Comparison of ENCODE assay signal across 10 cellular contexts in genomic region chr9:137762414-137763061, GRCh38.
DNase-seq lines count a peak whose midpoint lies in the region; ATAC-seq and TF ChIP-seq lines count a peak whose summit lies in the region.
"Had no signal": no experiment of that assay in that cellular context is flagged by ENCODE, and none has a peak within 500 bp of the region (broad histone marks: within the 10 kb centered on the region; RNA-seq: fewer than 3 reads in every experiment).

No MANE protein-coding gene starts in this region.

- no peak for TF ChIP-seq POLR2A in suprapubic skin (IDR thresholded peaks at IDR 0.05)

- TF ChIP-seq EP300 in suprapubic skin (IDR thresholded peaks at IDR 0.05), result no peak

- H3K4me3 ChIP-seq in suprapubic skin, result no peak overlapping the region

- peaks cover 66% of the 10 kb centered on the region for H3K36me3 ChIP-seq in suprapubic skin

- CTCF ChIA-PET in CD4-positive, alpha-beta T cell (lab: Charles Lee), result no interaction called here

- H3K27me3 ChIP-seq in CD4-positive, alpha-beta T cell (ENCODE audit: control insufficient read depth, insufficient read depth, low read length), result no peaks in the 10 kb centered on the region
- no peaks in the 10 kb centered on the region for H3K27me3 ChIP-seq in suprapubic skin

- no peak for TF ChIP-seq CTCF in CD4-positive, alpha-beta T cell (IDR thresholded peaks at IDR 0.05)
- TF ChIP-seq CTCF in chondrocyte (IDR thresholded peaks at IDR 0.05) (no peak), suprapubic skin (IDR thresholded peaks at IDR 0.05) (no peak)

- WGBS in suprapubic skin, result 78% methylated on average over 20 of the region's 21 CpGs

- H3K27me3 Mint-ChIP-seq in CD4-positive, alpha-beta T cell, result no peaks in the 10 kb centered on the region
- no peaks in the 10 kb centered on the region for H3K27me3 Mint-ChIP-seq in chondrocyte (ENCODE audit: low read depth)
- H3K27me3 Mint-ChIP-seq: central memory CD8-positive, alpha-beta T cell had no signal

- intact Hi-C loops in CD4-positive, alpha-beta T cell (cut with DNase I, micrococcal nuclease), result no loop called here

- no peak for DNase-seq in CD4-positive, alpha-beta T cell
- DNase-seq in chondrocyte (ENCODE audit: low spot score) (no peak), NCI-H345 treated with DMSO at 0.1 percent for 48 hours (lab: John Stamatoyannopoulos, UW; ENCODE audit: unreplicated experiment) (no peak), NCI-H2081 treated with DMSO at 0.1 percent for 48 hours (lab: John Stamatoyannopoulos, UW) (no peak), suprapubic skin (ENCODE audit: low spot score in 2 of 2) (no peak)
- no peak for DNase-seq in NK-92 treated with Interleukin-12 subunit alpha and Interleukin-12 subunit beta, amount 100 ng/mL, for 24 hours (lab: John Stamatoyannopoulos, UW)

- H3K4me1 Mint-ChIP-seq in CD4-positive, alpha-beta T cell (ENCODE audit: low read depth), result peaks cover 30% of the 10 kb centered on the region
- peaks cover 18% of the 10 kb centered on the region for H3K4me1 Mint-ChIP-seq in chondrocyte (ENCODE audit: low read depth)

- no peak overlapping the region for H3K27ac ChIP-seq in CD4-positive, alpha-beta T cell (ENCODE audit: low read depth, low read length)
- no peak overlapping the region for H3K27ac ChIP-seq in suprapubic skin
- H3K27ac ChIP-seq: KMS-11 had no signal

- no peak overlapping the region for H3K4me3 Mint-ChIP-seq in CD4-positive, alpha-beta T cell
- no peak overlapping the region for H3K4me3 Mint-ChIP-seq in chondrocyte (ENCODE audit: unreplicated experiment)
- H3K4me3 Mint-ChIP-seq: central memory CD8-positive, alpha-beta T cell had no signal

- ATAC-seq in CD4-positive, alpha-beta T cell (ENCODE audit: poor library complexity), result no peak
- peak; percentile 59 for ATAC-seq in GM19023 (IDR thresholded peaks at IDR 0.05; ENCODE audit: unreplicated experiment)
- ATAC-seq in HG02981 (IDR thresholded peaks at IDR 0.05; ENCODE audit: unreplicated experiment), result peak; percentile 51

- H3K4me1 ChIP-seq in suprapubic skin, result peaks cover 8% of the 10 kb centered on the region

- H3K36me3 Mint-ChIP-seq in CD4-positive, alpha-beta T cell (ENCODE audit: low read depth), result peaks cover 92% of the 10 kb centered on the region
- H3K36me3 Mint-ChIP-seq in chondrocyte (ENCODE audit: low read depth), result peaks cover 43% of the 10 kb centered on the region

- H3K27ac Mint-ChIP-seq in CD4-positive, alpha-beta T cell, result peak overlapping the region; percentile 51
- peak overlapping the region; percentile 12 for H3K27ac Mint-ChIP-seq in chondrocyte (ENCODE audit: unreplicated experiment)

- no peaks in the 10 kb centered on the region for H3K9me3 ChIP-seq in CD4-positive, alpha-beta T cell (ENCODE audit: control insufficient read depth, low read length)
- no peaks in the 10 kb centered on the region for H3K9me3 ChIP-seq in suprapubic skin

- POLR2A ChIA-PET in CD4-positive, alpha-beta T cell (lab: Charles Lee), result no interaction called here

- H3K9me3 Mint-ChIP-seq in CD4-positive, alpha-beta T cell, result no peaks in the 10 kb centered on the region
- no peaks in the 10 kb centered on the region for H3K9me3 Mint-ChIP-seq in chondrocyte (ENCODE audit: low read depth)
- H3K9me3 Mint-ChIP-seq: central memory CD8-positive, alpha-beta T cell had no signal
